Comparison of ENCODE assay signal across 8 cellular contexts in the genomic region with DNA sequence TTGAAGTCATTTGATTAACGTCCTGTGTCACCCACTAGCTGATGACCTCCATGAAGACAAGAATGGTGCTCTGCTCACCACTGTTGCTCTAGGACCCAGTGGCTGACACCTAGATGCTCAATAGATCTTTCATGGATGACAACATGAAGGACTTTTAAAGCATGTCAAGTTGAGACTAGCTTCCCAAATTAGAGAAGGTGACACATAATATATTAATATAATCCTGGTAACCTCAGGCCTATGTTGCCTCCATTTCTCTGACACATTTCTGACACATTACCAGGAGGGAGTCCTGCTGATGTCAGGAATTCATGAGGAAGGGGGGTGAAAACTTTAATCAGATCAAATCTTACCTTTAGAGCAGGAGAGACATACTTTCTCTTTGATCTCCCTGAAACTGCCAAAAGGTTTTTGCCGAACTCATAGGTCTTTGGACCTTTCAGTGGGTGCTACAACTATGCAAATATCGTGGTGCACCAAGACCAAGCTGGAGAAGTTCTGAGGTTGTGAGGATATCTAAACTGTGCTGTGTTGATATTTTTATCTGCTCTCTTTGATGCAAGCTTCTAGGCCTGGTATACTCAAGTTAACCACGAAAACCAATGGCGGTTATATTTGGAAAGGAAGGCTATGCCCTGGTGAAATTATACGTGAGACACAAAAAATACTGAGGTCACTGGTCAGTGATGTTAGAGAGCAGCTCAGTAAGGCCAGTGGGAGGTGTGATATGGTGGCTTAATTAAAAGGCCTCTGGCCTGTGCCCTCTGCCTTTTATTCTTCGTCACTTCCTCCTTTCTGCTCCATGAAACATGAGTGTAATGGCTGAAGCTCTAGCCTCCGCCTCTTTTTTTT. TPM values are rescaled to one million over a fixed set of nuclear protein-coding genes. Genes with fewer than 3 reads are reported as not detected.
DNase-seq lines count a peak whose midpoint lies in the region; ATAC-seq, FAIRE-seq and TF ChIP-seq lines count a peak whose summit lies in the region.

No MANE protein-coding gene starts in this region.

- H3K4me3 Mint-ChIP-seq in activated T-helper 17 cell treated with anti-CD3 and anti-CD28 coated beads, Interleukin-2, amount 50 U/mL, for 72 hours, result peak overlapping the region; percentile 59

- H3K36me3 ChIP-seq in DOHH2 (ENCODE audit: control insufficient read depth, low read length) (no peaks in the 10 kb centered on the region), smooth muscle cell (ENCODE audit: low read depth) (no peaks in the 10 kb centered on the region)

- H4K20me1 ChIP-seq in DOHH2 (ENCODE audit: control insufficient read depth, insufficient read depth, low read depth, low read length) (no peaks in the 10 kb centered on the region), smooth muscle cell (ENCODE audit: low read depth) (no peaks in the 10 kb centered on the region)

- H3K27me3 ChIP-seq in DOHH2 (ENCODE audit: control insufficient read depth, low read length) (no peaks in the 10 kb centered on the region), smooth muscle cell (ENCODE audit: low read depth) (no peaks in the 10 kb centered on the region)

- peaks cover 30% of the 10 kb centered on the region for H3K4me1 ChIP-seq in DOHH2 (ENCODE audit: control insufficient read depth, low read length)
- H3K4me1 ChIP-seq in smooth muscle cell (ENCODE audit: low read depth), result no peaks in the 10 kb centered on the region

- peaks cover 5% of the 10 kb centered on the region for H3K36me3 Mint-ChIP-seq in activated T-helper 17 cell treated with anti-CD3 and anti-CD28 coated beads, Interleukin-2, amount 50 U/mL, for 72 hours (ENCODE audit: low read depth)

- H3K4me3 ChIP-seq in DOHH2 (ENCODE audit: low read length) (peak overlapping the region; percentile 42), smooth muscle cell (no peak overlapping the region)

- H3K27ac ChIP-seq in DOHH2 (ENCODE audit: low read depth, low read length) (peak overlapping the region; percentile 28), smooth muscle cell (ENCODE audit: low read depth) (no peak overlapping the region)

- DNase-seq in smooth muscle cell (lab: John Stamatoyannopoulos, UW; ENCODE audit: unreplicated experiment) (no peak), NCI-H2171 (lab: John Stamatoyannopoulos, UW) (no peak), NCI-H2196 treated with DMSO at 0.1 percent for 48 hours (lab: John Stamatoyannopoulos, UW; ENCODE audit: unreplicated experiment) (no peak), D721Med (ENCODE audit: insufficient read length, low spot score) (no peak)

- WGBS in smooth muscle cell (ENCODE audit: low lambda C conversion rate), result 78% methylated on average over 8 of the region's 8 CpGs

- peaks cover 17% of the 10 kb centered on the region for H3K4me1 Mint-ChIP-seq in activated T-helper 17 cell treated with anti-CD3 and anti-CD28 coated beads, Interleukin-2, amount 50 U/mL, for 72 hours

- no peak overlapping the region for H2AFZ ChIP-seq in smooth muscle cell (ENCODE audit: low read depth)

- H3K79me2 ChIP-seq in DOHH2 (ENCODE audit: control insufficient read depth, low read length), result no peaks in the 10 kb centered on the region
- H3K79me2 ChIP-seq in smooth muscle cell (ENCODE audit: low read depth), result no peaks in the 10 kb centered on the region

- no peaks in the 10 kb centered on the region for H3K9me3 Mint-ChIP-seq in activated T-helper 17 cell treated with anti-CD3 and anti-CD28 coated beads, Interleukin-2, amount 50 U/mL, for 72 hours

- ATAC-seq in GM19438 (IDR thresholded peaks at IDR 0.05; ENCODE audit: low read depth, unreplicated experiment) (peak; percentile 91), HG03196 (IDR thresholded peaks at IDR 0.05; ENCODE audit: unreplicated experiment) (peak; percentile 89)
- ATAC-seq in activated T-helper 17 cell treated with anti-CD3 and anti-CD28 coated beads, Interleukin-2, amount 50 U/mL, for 72 hours (replicated peaks), result peak; percentile 86

- H3K4me2 ChIP-seq in DOHH2 (ENCODE audit: low read length) (peak overlapping the region; percentile 55), smooth muscle cell (no peak overlapping the region)

- H3K9me3 ChIP-seq in DOHH2 (ENCODE audit: control insufficient read depth, insufficient read depth, low read length) (peaks cover 3% of the 10 kb centered on the region; the same call in 1 of the 2 replicates), smooth muscle cell (replicated peaks; ENCODE audit: low read depth) (no peaks in the 10 kb centered on the region)

- H3K27ac Mint-ChIP-seq in activated T-helper 17 cell treated with anti-CD3 and anti-CD28 coated beads, Interleukin-2, amount 50 U/mL, for 72 hours, result peak overlapping the region; percentile 91

- H3K9me2 ChIP-seq in DOHH2 (replicated peaks; ENCODE audit: control insufficient read depth, low read length), result no peaks in the 10 kb centered on the region

- H3K27me3 Mint-ChIP-seq in activated T-helper 17 cell treated with anti-CD3 and anti-CD28 coated beads, Interleukin-2, amount 50 U/mL, for 72 hours, result no peaks in the 10 kb centered on the region

- FAIRE-seq in D721Med (lab: Jason Lieb, UNC), result no peak

- H3K9ac ChIP-seq in smooth muscle cell (ENCODE audit: low read depth), result no peak overlapping the region

- peaks cover 12% of the 10 kb centered on the region for H3F3A ChIP-seq in DOHH2 (ENCODE audit: control insufficient read depth, insufficient read depth)
- H3F3A ChIP-seq in smooth muscle cell (ENCODE audit: low read depth), result no peaks in the 10 kb centered on the region

- no peak for TF ChIP-seq CTCF in DOHH2 (IDR thresholded peaks at IDR 0.05; ENCODE audit: low read depth, low read length, poor library complexity, severe bottlenecking)
- TF ChIP-seq CTCF in smooth muscle cell (IDR thresholded peaks at IDR 0.05; ENCODE audit: borderline replicate concordance, insufficient read depth, poor library complexity, severe bottlenecking), result no peak
- no peak for TF ChIP-seq CTCF in D721Med (IDR thresholded peaks at IDR 0.05; ENCODE audit: insufficient read depth, missing control alignments)

RNA-seq across cellular contexts. Expression of a gene that starts 13.2 kb away (rescaled TPM):
- 100 to 1,000 TPM in 1 of 2 donors, 10 to 100 TPM in 1; 30.6 to 179 TPM for total RNA-seq in activated T-helper 17 cell treated with anti-CD3 and anti-CD28 coated beads, Interleukin-2, amount 50 U/mL, for 72 hours
- 3.6 and 3.9 TPM in 2 replicates for total RNA-seq in smooth muscle cell
- polyA plus RNA-seq in smooth muscle cell, result 0.67 and 2.1 TPM in 2 replicates
